Comparison of ENCODE assay signal across 40 cellular contexts in genomic region chr9:21348430-21348829, GRCh38. TPM values are rescaled to one million over a fixed set of nuclear protein-coding genes. Genes with fewer than 3 reads are reported as not detected.
"Had no signal": no experiment of that assay in that cellular context is flagged by ENCODE, and none has a peak within 500 bp of the region (broad histone marks: within the 10 kb centered on the region; RNA-seq: fewer than 3 reads in every experiment).

No MANE protein-coding gene starts in this region.

- DNase-seq: activated B cell treated with CpG ODN at 0.5 μM for 24 hours; activated CD4-positive, alpha-beta memory T cell treated with anti-CD3 and anti-CD28 coated beads, Interleukin-2, amount 10 ng/mL, durations not matched to agents 7 days and 5 days; activated CD4-positive, alpha-beta T cell treated with anti-CD3 and anti-CD28 coated beads for 1 hour; activated CD4-positive, alpha-beta T cell treated with anti-CD3 and anti-CD28 coated beads for 36 hours; activated CD4-positive, alpha-beta T cell treated with anti-CD3 and anti-CD28 coated beads for 48 hours; activated CD4-positive, alpha-beta T cell treated with anti-CD3 and anti-CD28 coated beads, Interleukin-2, amount 10 ng/mL, durations not matched to agents 7 days and 5 days; activated CD4-positive, alpha-beta T cell treated with anti-CD3 and anti-CD28 coated beads, Interleukin-2, amount 50 U/mL, for 48 hours; activated CD8-positive, alpha-beta memory T cell treated with anti-CD3 and anti-CD28 coated beads, Interleukin-2, amount 50 U/mL, for 4 hours; activated effector memory CD4-positive, alpha-beta T cell treated with anti-CD3 and anti-CD28 coated beads, Interleukin-2, amount 50 U/mL, for 16 hours; activated gamma-delta T cell treated with Interleukin-2 at 50 U/mL for 16 hours; activated naive CD4-positive, alpha-beta T cell; activated naive CD4-positive, alpha-beta T cell treated with anti-CD3 and anti-CD28 coated beads for 36 hours; activated naive CD4-positive, alpha-beta T cell treated with anti-CD3 and anti-CD28 coated beads, Interleukin-2, amount 50 U/mL, for 16 hours; activated naive CD8-positive, alpha-beta T cell treated with anti-CD3 and anti-CD28 coated beads for 36 hours; activated T-cell treated with anti-CD3 and anti-CD28 coated beads for 4 hours; activated T-cell treated with anti-CD3 and anti-CD28 coated beads, Interleukin-2, amount 50 U/mL, for 1 hour; activated T-cell treated with anti-CD3 and anti-CD28 coated beads, Interleukin-2, amount 50 U/mL, for 4 hours; activated T-cell treated with anti-CD3 and anti-CD28 coated beads, Interleukin-2, amount 50 U/mL, for 72 hours; adrenal gland; amniotic stem cell; aorta; body of pancreas; brain microvascular endothelial cell; central memory CD4-positive, alpha-beta T cell; T-helper 1 cell; T-helper 2 cell; T-helper 9 cell had no signal

- H3K4me3 ChIP-seq: adrenal gland, body of pancreas, breast epithelium had no signal

- H3K9me3 Mint-ChIP-seq: activated B cell treated with CpG ODN at 0.5 μM for 24 hours; activated CD4-positive, alpha-beta memory T cell treated with anti-CD3 and anti-CD28 coated beads, Interleukin-2, amount 10 ng/mL, durations not matched to agents 7 days and 5 days; activated naive CD4-positive, alpha-beta T cell treated with anti-CD3 and anti-CD28 coated beads for 36 hours; activated naive CD8-positive, alpha-beta T cell treated with anti-CD3 and anti-CD28 coated beads for 36 hours; activated T-helper 17 cell treated with anti-CD3 and anti-CD28 coated beads, Interleukin-2, amount 50 U/mL, for 72 hours had no signal

- H3K27ac Mint-ChIP-seq: activated B cell treated with CpG ODN at 0.5 μM for 24 hours; activated CD4-positive, alpha-beta memory T cell treated with anti-CD3 and anti-CD28 coated beads, Interleukin-2, amount 10 ng/mL, durations not matched to agents 7 days and 5 days; activated CD4-positive, alpha-beta T cell treated with anti-CD3 and anti-CD28 coated beads for 36 hours; activated CD4-positive, alpha-beta T cell treated with anti-CD3 and anti-CD28 coated beads, Interleukin-2, amount 10 ng/mL, durations not matched to agents 7 days and 5 days; activated naive CD4-positive, alpha-beta T cell treated with anti-CD3 and anti-CD28 coated beads for 36 hours; activated naive CD4-positive, alpha-beta T cell treated with anti-CD3 and anti-CD28 coated beads, Interleukin-2, amount 50 U/mL, for 72 hours; activated naive CD8-positive, alpha-beta T cell treated with anti-CD3 and anti-CD28 coated beads for 36 hours; activated T-cell treated with anti-CD3 and anti-CD28 coated beads, Interleukin-2, amount 50 U/mL, for 72 hours; activated T-helper 1 cell treated with anti-CD3 and anti-CD28 coated beads, Interleukin-12 subunit alpha, Interleukin-12 subunit beta, Interleukin-2, Interleukin-4 antibody, amounts not matched to agents 30 ng/mL and 10 ng/mL and 1 ng/mL, durations not matched to agents 14 hours and 24 hours and 36 hours; activated T-helper 17 cell treated with anti-CD3 and anti-CD28 coated beads, Interleukin-2, amount 50 U/mL, for 72 hours; T-helper 1 cell treated with Interleukin-12 subunit alpha and Interleukin-12 subunit beta and Interleukin-4 antibody, amounts not matched to agents 30 μg/mL and 1 μg/mL, for 36 hours; T-helper 2 cell treated with Interferon-gamma antibody and Interleukin-4, amounts not matched to agents 5 μg/mL and 100 μg/mL, for 36 hours had no signal

- H3K27ac ChIP-seq: adrenal gland, body of pancreas, brain microvascular endothelial cell, breast epithelium, VCaP had no signal

- H3K4me1 ChIP-seq: adrenal gland, body of pancreas, breast epithelium had no signal

- ATAC-seq: activated CD4-positive, alpha-beta T cell treated with anti-CD3 and anti-CD28 coated beads for 36 hours; activated CD4-positive, CD25-positive, alpha-beta regulatory T cell treated with anti-CD3 and anti-CD28 coated beads, Interleukin-2, amount 50 U/mL, for 24 hours; activated naive CD4-positive, alpha-beta T cell treated with anti-CD3 and anti-CD28 coated beads, Interleukin-2, amount 50 U/mL, for 72 hours; activated T-cell treated with anti-CD3 and anti-CD28 coated beads, Interleukin-2, amount 50 U/mL, for 4 hours; activated T-cell treated with anti-CD3 and anti-CD28 coated beads, Interleukin-2, amount 50 U/mL, for 72 hours; activated T-helper 17 cell treated with anti-CD3 and anti-CD28 coated beads, Interleukin-2, amount 50 U/mL, for 72 hours; body of pancreas had no signal

- H3K36me3 Mint-ChIP-seq: activated naive CD8-positive, alpha-beta T cell treated with anti-CD3 and anti-CD28 coated beads for 36 hours had no signal

- H3K36me3 ChIP-seq: adrenal gland, brain microvascular endothelial cell, breast epithelium had no signal

- H3K27me3 ChIP-seq: brain microvascular endothelial cell, breast epithelium had no signal

- H3K9me3 ChIP-seq: adrenal gland, body of pancreas, breast epithelium had no signal

- FAIRE-seq: astrocyte, TTC549 had no signal

- H3K4me1 Mint-ChIP-seq: activated CD4-positive, alpha-beta memory T cell treated with anti-CD3 and anti-CD28 coated beads, Interleukin-2, amount 10 ng/mL, durations not matched to agents 7 days and 5 days; activated CD4-positive, alpha-beta T cell treated with anti-CD3 and anti-CD28 coated beads for 36 hours; activated CD4-positive, alpha-beta T cell treated with anti-CD3 and anti-CD28 coated beads, Interleukin-2, amount 10 ng/mL, durations not matched to agents 7 days and 5 days; activated naive CD8-positive, alpha-beta T cell treated with anti-CD3 and anti-CD28 coated beads for 36 hours; activated T-helper 17 cell treated with anti-CD3 and anti-CD28 coated beads, Interleukin-2, amount 50 U/mL, for 72 hours had no signal

- H3K4me3 Mint-ChIP-seq: activated B cell treated with CpG ODN at 0.5 μM for 24 hours; activated CD4-positive, alpha-beta memory T cell treated with anti-CD3 and anti-CD28 coated beads, Interleukin-2, amount 10 ng/mL, durations not matched to agents 7 days and 5 days; activated CD4-positive, alpha-beta T cell treated with anti-CD3 and anti-CD28 coated beads for 36 hours; activated CD4-positive, alpha-beta T cell treated with anti-CD3 and anti-CD28 coated beads, Interleukin-2, amount 10 ng/mL, durations not matched to agents 7 days and 5 days; activated naive CD4-positive, alpha-beta T cell treated with anti-CD3 and anti-CD28 coated beads for 36 hours; activated naive CD8-positive, alpha-beta T cell treated with anti-CD3 and anti-CD28 coated beads for 36 hours; activated T-cell treated with anti-CD3 and anti-CD28 coated beads, Interleukin-2, amount 50 U/mL, for 4 hours; activated T-cell treated with anti-CD3 and anti-CD28 coated beads, Interleukin-2, amount 50 U/mL, for 72 hours; activated T-helper 1 cell treated with anti-CD3 and anti-CD28 coated beads, Interleukin-12 subunit alpha, Interleukin-12 subunit beta, Interleukin-2, Interleukin-4 antibody, amounts not matched to agents 30 ng/mL and 10 ng/mL and 1 ng/mL, durations not matched to agents 14 hours and 24 hours and 36 hours; activated T-helper 17 cell treated with anti-CD3 and anti-CD28 coated beads, Interleukin-2, amount 50 U/mL, for 72 hours; T-helper 1 cell treated with Interleukin-12 subunit alpha and Interleukin-12 subunit beta and Interleukin-4 antibody, amounts not matched to agents 30 μg/mL and 1 μg/mL, for 36 hours; T-helper 2 cell treated with Interferon-gamma antibody and Interleukin-4, amounts not matched to agents 5 μg/mL and 100 μg/mL, for 36 hours had no signal

RNA-seq across cellular contexts. Expression of gene IFNA6, which starts 2.3 kb away (rescaled TPM):
- total RNA-seq: activated B cell treated with CpG ODN at 0.5 μM for 24 hours; activated CD4-positive, alpha-beta memory T cell treated with anti-CD3 and anti-CD28 coated beads, Interleukin-2, amount 10 ng/mL, durations not matched to agents 7 days and 5 days; activated CD4-positive, alpha-beta T cell treated with anti-CD3 and anti-CD28 coated beads for 36 hours; activated CD4-positive, alpha-beta T cell treated with anti-CD3 and anti-CD28 coated beads, Interleukin-2, amount 10 ng/mL, durations not matched to agents 7 days and 5 days; activated CD8-positive, alpha-beta memory T cell treated with anti-CD3 and anti-CD28 coated beads for 36 hours; activated naive CD4-positive, alpha-beta T cell treated with anti-CD3 and anti-CD28 coated beads for 36 hours; activated naive CD4-positive, alpha-beta T cell treated with anti-CD3 and anti-CD28 coated beads, Interleukin-2, amount 50 U/mL, for 72 hours; activated naive CD8-positive, alpha-beta T cell treated with anti-CD3 and anti-CD28 coated beads for 36 hours; activated T-cell treated with anti-CD3 and anti-CD28 coated beads, Interleukin-2, amount 50 U/mL, for 4 hours; activated T-cell treated with anti-CD3 and anti-CD28 coated beads, Interleukin-2, amount 50 U/mL, for 72 hours; activated T-helper 1 cell treated with anti-CD3 and anti-CD28 coated beads, Interleukin-12 subunit alpha, Interleukin-12 subunit beta, Interleukin-2, Interleukin-4 antibody, amounts not matched to agents 30 ng/mL and 10 ng/mL and 1 ng/mL, durations not matched to agents 14 hours and 24 hours and 36 hours; activated T-helper 17 cell treated with anti-CD3 and anti-CD28 coated beads, Interleukin-2, amount 50 U/mL, for 72 hours; adrenal gland; aorta; astrocyte; body of pancreas; breast epithelium; cardiac septum; cerebellum had no signal
- polyA plus RNA-seq: adrenal gland, aorta had no signal

RNA-seq across cellular contexts. Expression of gene IFNA13, which starts 19.4 kb away (rescaled TPM):
- total RNA-seq: activated B cell treated with CpG ODN at 0.5 μM for 24 hours; activated CD4-positive, alpha-beta memory T cell treated with anti-CD3 and anti-CD28 coated beads, Interleukin-2, amount 10 ng/mL, durations not matched to agents 7 days and 5 days; activated CD4-positive, alpha-beta T cell treated with anti-CD3 and anti-CD28 coated beads for 36 hours; activated CD4-positive, alpha-beta T cell treated with anti-CD3 and anti-CD28 coated beads, Interleukin-2, amount 10 ng/mL, durations not matched to agents 7 days and 5 days; activated CD8-positive, alpha-beta memory T cell treated with anti-CD3 and anti-CD28 coated beads for 36 hours; activated naive CD4-positive, alpha-beta T cell treated with anti-CD3 and anti-CD28 coated beads for 36 hours; activated naive CD4-positive, alpha-beta T cell treated with anti-CD3 and anti-CD28 coated beads, Interleukin-2, amount 50 U/mL, for 72 hours; activated naive CD8-positive, alpha-beta T cell treated with anti-CD3 and anti-CD28 coated beads for 36 hours; activated T-cell treated with anti-CD3 and anti-CD28 coated beads, Interleukin-2, amount 50 U/mL, for 4 hours; activated T-cell treated with anti-CD3 and anti-CD28 coated beads, Interleukin-2, amount 50 U/mL, for 72 hours; activated T-helper 1 cell treated with anti-CD3 and anti-CD28 coated beads, Interleukin-12 subunit alpha, Interleukin-12 subunit beta, Interleukin-2, Interleukin-4 antibody, amounts not matched to agents 30 ng/mL and 10 ng/mL and 1 ng/mL, durations not matched to agents 14 hours and 24 hours and 36 hours; activated T-helper 17 cell treated with anti-CD3 and anti-CD28 coated beads, Interleukin-2, amount 50 U/mL, for 72 hours; adrenal gland; aorta; astrocyte; body of pancreas; breast epithelium; cardiac septum; cerebellum had no signal
- polyA plus RNA-seq: adrenal gland, aorta had no signal

RNA-seq across cellular contexts. Expression of gene IFNA2, which starts 36.8 kb away (rescaled TPM):
- total RNA-seq: activated B cell treated with CpG ODN at 0.5 μM for 24 hours; activated CD4-positive, alpha-beta memory T cell treated with anti-CD3 and anti-CD28 coated beads, Interleukin-2, amount 10 ng/mL, durations not matched to agents 7 days and 5 days; activated CD4-positive, alpha-beta T cell treated with anti-CD3 and anti-CD28 coated beads for 36 hours; activated CD4-positive, alpha-beta T cell treated with anti-CD3 and anti-CD28 coated beads, Interleukin-2, amount 10 ng/mL, durations not matched to agents 7 days and 5 days; activated CD8-positive, alpha-beta memory T cell treated with anti-CD3 and anti-CD28 coated beads for 36 hours; activated naive CD4-positive, alpha-beta T cell treated with anti-CD3 and anti-CD28 coated beads for 36 hours; activated naive CD4-positive, alpha-beta T cell treated with anti-CD3 and anti-CD28 coated beads, Interleukin-2, amount 50 U/mL, for 72 hours; activated naive CD8-positive, alpha-beta T cell treated with anti-CD3 and anti-CD28 coated beads for 36 hours; activated T-cell treated with anti-CD3 and anti-CD28 coated beads, Interleukin-2, amount 50 U/mL, for 4 hours; activated T-cell treated with anti-CD3 and anti-CD28 coated beads, Interleukin-2, amount 50 U/mL, for 72 hours; activated T-helper 1 cell treated with anti-CD3 and anti-CD28 coated beads, Interleukin-12 subunit alpha, Interleukin-12 subunit beta, Interleukin-2, Interleukin-4 antibody, amounts not matched to agents 30 ng/mL and 10 ng/mL and 1 ng/mL, durations not matched to agents 14 hours and 24 hours and 36 hours; activated T-helper 17 cell treated with anti-CD3 and anti-CD28 coated beads, Interleukin-2, amount 50 U/mL, for 72 hours; adrenal gland; aorta; astrocyte; body of pancreas; breast epithelium; cardiac septum; cerebellum had no signal
- polyA plus RNA-seq: adrenal gland, aorta had no signal

RNA-seq across cellular contexts. Expression of gene IFNA5, which starts 43.3 kb away (rescaled TPM):
- total RNA-seq: activated B cell treated with CpG ODN at 0.5 μM for 24 hours; activated CD4-positive, alpha-beta memory T cell treated with anti-CD3 and anti-CD28 coated beads, Interleukin-2, amount 10 ng/mL, durations not matched to agents 7 days and 5 days; activated CD4-positive, alpha-beta T cell treated with anti-CD3 and anti-CD28 coated beads for 36 hours; activated CD4-positive, alpha-beta T cell treated with anti-CD3 and anti-CD28 coated beads, Interleukin-2, amount 10 ng/mL, durations not matched to agents 7 days and 5 days; activated CD8-positive, alpha-beta memory T cell treated with anti-CD3 and anti-CD28 coated beads for 36 hours; activated naive CD4-positive, alpha-beta T cell treated with anti-CD3 and anti-CD28 coated beads for 36 hours; activated naive CD4-positive, alpha-beta T cell treated with anti-CD3 and anti-CD28 coated beads, Interleukin-2, amount 50 U/mL, for 72 hours; activated naive CD8-positive, alpha-beta T cell treated with anti-CD3 and anti-CD28 coated beads for 36 hours; activated T-cell treated with anti-CD3 and anti-CD28 coated beads, Interleukin-2, amount 50 U/mL, for 4 hours; activated T-cell treated with anti-CD3 and anti-CD28 coated beads, Interleukin-2, amount 50 U/mL, for 72 hours; activated T-helper 1 cell treated with anti-CD3 and anti-CD28 coated beads, Interleukin-12 subunit alpha, Interleukin-12 subunit beta, Interleukin-2, Interleukin-4 antibody, amounts not matched to agents 30 ng/mL and 10 ng/mL and 1 ng/mL, durations not matched to agents 14 hours and 24 hours and 36 hours; activated T-helper 17 cell treated with anti-CD3 and anti-CD28 coated beads, Interleukin-2, amount 50 U/mL, for 72 hours; adrenal gland; astrocyte; body of pancreas; cardiac septum; cerebellum had no signal
- polyA plus RNA-seq: adrenal gland had no signal
